ENCODE assay signal across 14 cellular contexts in the genomic region with DNA sequence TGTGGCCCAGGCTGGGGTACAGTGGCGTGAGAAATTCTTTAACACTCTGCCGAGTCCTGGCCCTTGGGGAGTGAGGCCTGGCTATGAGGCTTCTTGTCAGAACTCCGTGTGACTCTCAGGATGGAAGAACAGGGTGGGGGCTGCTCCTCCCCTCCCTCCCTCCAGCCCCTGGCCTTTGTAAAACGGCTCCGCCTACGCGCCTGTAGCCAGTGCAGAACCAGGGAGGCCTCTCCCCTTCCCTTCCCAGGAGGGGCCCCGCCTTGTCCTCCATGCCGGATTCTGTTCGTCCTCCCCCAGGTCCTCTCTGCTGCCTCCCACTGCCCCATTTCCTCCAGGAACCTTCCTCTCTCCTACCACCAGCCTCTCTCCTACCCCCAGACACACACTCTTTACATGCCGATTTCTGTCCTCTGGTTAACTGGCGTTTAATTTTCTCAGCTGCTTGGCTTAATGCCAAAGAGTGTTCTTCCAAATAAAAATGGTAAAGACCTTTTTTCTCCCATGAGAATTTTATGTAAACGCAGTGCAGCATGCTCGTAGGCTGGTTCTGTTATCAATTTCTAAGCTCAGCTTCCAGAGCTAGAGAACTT. TPM values are rescaled to one million over a fixed set of nuclear protein-coding genes. Genes with fewer than 3 reads are reported as not detected.
DNase-seq lines count a peak whose midpoint lies in the region; ATAC-seq and TF ChIP-seq lines count a peak whose summit lies in the region.
"Had no signal": no experiment of that assay in that cellular context is flagged by ENCODE, and none has a peak within 500 bp of the region (broad histone marks: within the 10 kb centered on the region; RNA-seq: fewer than 3 reads in every experiment).

No MANE protein-coding gene starts in this region.

- no peak for TF ChIP-seq CTCF in gastroesophageal sphincter (IDR thresholded peaks at IDR 0.05)
- TF ChIP-seq CTCF in psoas muscle (IDR thresholded peaks at IDR 0.05), result no peak

- in situ Hi-C loops in HAP-1 (cut with MboI; ENCODE audit: low sequenced_read_pairs), result no loop called here

- H3K4me1 ChIP-seq in HAP-1 (peaks cover 4% of the 10 kb centered on the region; the same call in 1 of the 2 replicates), gastroesophageal sphincter (peaks cover 0 to 38% (median 24%) of the 10 kb centered on the region in 3 donors), psoas muscle (no peaks in the 10 kb centered on the region)

- H3K4me3 ChIP-seq in HAP-1 (no peak overlapping the region), gastroesophageal sphincter (peak overlapping the region; percentile 23 to 40), psoas muscle (peak overlapping the region; percentile 32)
- H3K4me3 ChIP-seq: thoracic aorta had no signal

- no peak for TF ChIP-seq EP300 in gastroesophageal sphincter (IDR thresholded peaks at IDR 0.05)

- H3K9me3 ChIP-seq in HAP-1 (no peaks in the 10 kb centered on the region), gastroesophageal sphincter (no peaks in the 10 kb centered on the region), psoas muscle (no peaks in the 10 kb centered on the region)
- H3K9me3 ChIP-seq: thoracic aorta had no signal

- H3K27ac ChIP-seq in gastroesophageal sphincter (peak overlapping the region in 3 of 4 donors; percentile 65 to 82 (median 75)), psoas muscle (no peak overlapping the region)
- H3K27ac ChIP-seq: KMS-11, thoracic aorta had no signal

- peak; percentile 89 for ATAC-seq in gastroesophageal sphincter
- peak in 3 of 4 donors; percentile 23 to 46 (median 41) for ATAC-seq in psoas muscle
- ATAC-seq in HG02642 (IDR thresholded peaks at IDR 0.05; ENCODE audit: poor library complexity, unreplicated experiment), result no peak

- DNase-seq in HAP-1 (ENCODE audit: low spot score in 2 of 2) (peak; percentile 34 to 76), NCI-H526 treated with DMSO at 0.1 percent for 48 hours (lab: John Stamatoyannopoulos, UW) (peak; percentile 27), psoas muscle (peak; percentile 50 to 71), AML-193 (lab: John Stamatoyannopoulos, UW) (no peak), NK-92 (lab: John Stamatoyannopoulos, UW; ENCODE audit: unreplicated experiment) (no peak)
- no peak for DNase-seq in stimulated activated CD4-positive, alpha-beta T cell treated with anti-CD3 and anti-CD28 coated beads, Interleukin-4, amount 100 ng/mL, for 1 hour
- DNase-seq: Calu3, cortex of kidney, kidney glomerular epithelial cell, SIG-M5 had no signal

- WGBS in gastroesophageal sphincter (ENCODE audit: low coverage in 1 of 2), 2 donors, result 13% methylated on average over 6 of the region's 14 CpGs; no CpG with 5 or more reads in 1 of the 2 donors
- WGBS in psoas muscle, 3 donors, result 21 to 22% (median 21%) methylated on average over 14 of the region's 14 CpGs

- no peak for TF ChIP-seq POLR2A in gastroesophageal sphincter (IDR thresholded peaks at IDR 0.05)

- H3K36me3 ChIP-seq in HAP-1 (replicated peaks) (no peaks in the 10 kb centered on the region), gastroesophageal sphincter (no peaks in the 10 kb centered on the region), psoas muscle (ENCODE audit: insufficient read depth in 1 of 2, low read depth in 1 of 2) (no peaks in the 10 kb centered on the region)
- H3K36me3 ChIP-seq: thoracic aorta had no signal

- intact Hi-C loops in psoas muscle (cut with DNase I), result no loop called here

- H3K27me3 ChIP-seq in HAP-1 (ENCODE audit: low read depth) (peaks cover 17% of the 10 kb centered on the region), gastroesophageal sphincter (no peaks in the 10 kb centered on the region), psoas muscle (ENCODE audit: insufficient read depth in 3 of 3, low read length in 2 of 3) (peaks cover 0 to 38% (median 2%) of the 10 kb centered on the region in 3 donors)

RNA-seq across cellular contexts. Expression of a gene that starts 21.0 kb away (rescaled TPM):
- total RNA-seq in gastroesophageal sphincter, result 10 to 100 TPM; 10.6 to 83.2 (median 28.5) TPM
- 1 to 10 TPM; 1.4 to 4.3 (median 1.8) TPM for total RNA-seq in psoas muscle
- 1 to 10 TPM; 1.2 to 1.8 (median 1.8) TPM for polyA plus RNA-seq in psoas muscle

Comparison
In these comparisons a context has a peak if more than half of its experiments do, and no peak if none do; other contexts are left out.
1. DNase-seq: peak in HAP-1 (2 of 2), NCI-H526 treated with DMSO at 0.1 percent for 48 hours (single experiment) and psoas muscle (2 of 2); none in AML-193 (0 of 2), NK-92 (single experiment) and stimulated activated CD4-positive, alpha-beta T cell treated with anti-CD3 and anti-CD28 coated beads, Interleukin-4, amount 100 ng/mL, for 1 hour (single experiment).